14 cellular contexts compared by ENCODE assay signal in genomic region chr4:23022032-23022431, GRCh38.
DNase-seq lines count a peak whose midpoint lies in the region; ATAC-seq and TF ChIP-seq lines count a peak whose summit lies in the region.
"Had no signal": no experiment of that assay in that cellular context is flagged by ENCODE, and none has a peak within 500 bp of the region (broad histone marks: within the 10 kb centered on the region; RNA-seq: fewer than 3 reads in every experiment).

No MANE protein-coding gene starts in this region.

- DNase-seq in HFFc6 = peak; percentile 4
- DNase-seq in astrocyte of the cerebellum (ENCODE audit: low read depth) = peak; percentile 58
- DNase-seq in iPS-NIHi7 (ENCODE audit: extremely low spot score) = peak; percentile 20
- DNase-seq in upper lobe of left lung = no peak
- no peak for DNase-seq in HuH-7 (ENCODE audit: low spot score)
- no peak for DNase-seq in DMS79 (lab: John Stamatoyannopoulos, UW)
- DNase-seq: activated T-cell treated with anti-CD3 and anti-CD28 coated beads, Interleukin-2, amount 50 U/mL, for 4 hours; caudate nucleus; naive B cell; NCI-H1048; stimulated activated CD4-positive, alpha-beta T cell treated with anti-CD3 and anti-CD28 coated beads, Interleukin-15, amount 100 ng/mL, for 24 hours; stimulated activated naive CD4-positive, alpha-beta T cell had no signal

- H3K4me3 Mint-ChIP-seq in HFFc6 = no peak overlapping the region
- H3K4me3 Mint-ChIP-seq: activated T-cell treated with anti-CD3 and anti-CD28 coated beads, Interleukin-2, amount 50 U/mL, for 4 hours; naive B cell had no signal

- TF ChIP-seq EP300 in upper lobe of left lung (IDR thresholded peaks at IDR 0.05) = no peak

- no peaks in the 10 kb centered on the region for H3K4me1 ChIP-seq in upper lobe of left lung

- H3K4me1 Mint-ChIP-seq in HFFc6 (ENCODE audit: low read depth) = no peaks in the 10 kb centered on the region
- H3K4me1 Mint-ChIP-seq: naive B cell had no signal

- H3K4me3 ChIP-seq in astrocyte of the cerebellum (ENCODE audit: low read depth, low read length) (no peak overlapping the region), upper lobe of left lung (no peak overlapping the region)

- H3K27me3 ChIP-seq in upper lobe of left lung = no peaks in the 10 kb centered on the region

- H3K27ac Mint-ChIP-seq in HFFc6 = no peak overlapping the region
- H3K27ac Mint-ChIP-seq: naive B cell had no signal

- ATAC-seq in upper lobe of left lung (ENCODE audit: low FRiP score in 2 of 2) (peak; percentile 63 to 74), HG02870 (IDR thresholded peaks at IDR 0.05; ENCODE audit: unreplicated experiment) (no peak)
- ATAC-seq: activated T-cell treated with anti-CD3 and anti-CD28 coated beads, Interleukin-2, amount 50 U/mL, for 4 hours; HCT116 had no signal

- no peaks in the 10 kb centered on the region; the same call in 1 of the 2 replicates for H3K27me3 Mint-ChIP-seq in HFFc6 (ENCODE audit: insufficient read depth)
- H3K27me3 Mint-ChIP-seq: naive B cell had no signal

- TF ChIP-seq CTCF in HFFc6 (IDR thresholded peaks at IDR 0.05) (no peak), astrocyte of the cerebellum (IDR thresholded peaks at IDR 0.05; ENCODE audit: low read depth, low read length, missing control alignments) (peak; percentile 11), upper lobe of left lung (IDR thresholded peaks at IDR 0.05) (no peak)

- no peaks in the 10 kb centered on the region for H3K36me3 ChIP-seq in upper lobe of left lung

- TF ChIP-seq POLR2A in upper lobe of left lung (IDR thresholded peaks at IDR 0.05) = no peak

- H3K36me3 Mint-ChIP-seq in HFFc6 (ENCODE audit: low read depth) = no peaks in the 10 kb centered on the region
- H3K36me3 Mint-ChIP-seq: naive B cell had no signal

- in situ Hi-C loops in astrocyte of the cerebellum (cut with HindIII; ENCODE audit: low sequenced_read_pairs) = no loop called here

- peaks cover 42% of the 10 kb centered on the region for H3K9me3 Mint-ChIP-seq in HFFc6
- H3K9me3 Mint-ChIP-seq: activated T-cell treated with anti-CD3 and anti-CD28 coated beads, Interleukin-2, amount 50 U/mL, for 4 hours had no signal

- H3K27ac ChIP-seq in upper lobe of left lung = no peak overlapping the region

- H3K9me3 ChIP-seq in upper lobe of left lung = no peaks in the 10 kb centered on the region

Comparison
In these comparisons a context has a peak if more than half of its experiments do, and no peak if none do; other contexts are left out.
1. DNase-seq: peak in HFFc6 (single experiment), astrocyte of the cerebellum (single experiment) and iPS-NIHi7 (single experiment); none in upper lobe of left lung (0 of 2), HuH-7 (single experiment) and DMS79 (single experiment).